35 cellular contexts compared by ENCODE assay signal in the genomic region with DNA sequence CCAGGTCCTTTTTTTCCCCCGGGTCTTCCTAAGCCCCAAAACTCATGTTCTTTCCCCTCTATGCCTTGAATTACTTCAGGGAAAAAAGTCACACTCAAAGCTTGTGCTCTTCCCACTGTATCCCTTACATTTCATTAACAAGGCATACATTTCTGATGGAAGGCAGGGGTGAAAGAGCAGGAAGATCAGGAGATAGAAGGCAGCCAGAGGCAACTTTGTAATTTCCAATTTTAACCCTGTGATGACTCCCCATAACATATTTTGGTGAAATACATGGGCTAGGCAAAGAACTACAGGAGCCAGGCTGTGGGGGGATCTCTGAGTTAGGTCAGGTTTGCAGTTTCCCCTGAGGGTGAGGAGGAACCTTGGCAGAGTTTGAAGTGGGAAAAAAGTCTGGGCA.
"Had no signal": no experiment of that assay in that cellular context is flagged by ENCODE, and none has a peak within 500 bp of the region (broad histone marks: within the 10 kb centered on the region; RNA-seq: fewer than 3 reads in every experiment).

No MANE protein-coding gene starts in this region.

- H3K4me3 ChIP-seq: MG63 had no signal

- H3K9me3 ChIP-seq: MG63 had no signal

- H3K36me3 ChIP-seq: MG63 had no signal

- H3K27me3 ChIP-seq: MG63 had no signal

- H3K4me2 ChIP-seq: KMS-11 had no signal

- H3K9ac ChIP-seq: KMS-11 had no signal

- H3K27ac ChIP-seq: KMS-11 had no signal

- DNase-seq: Karpas-422, Kasumi-1, KG1, MG63, MM.1S, MV-4-11, NCI-H1048, NCI-H1092, NCI-H1092 treated with DMSO at 0.1 percent for 48 hours, NCI-H1105, NCI-H1105 treated with DMSO at 0.1 percent for 48 hours, NCI-H1417, NCI-H1417 treated with DMSO at 0.1 percent for 48 hours, NCI-H1436, NCI-H1436 treated with DMSO at 0.1 percent for 48 hours, NCI-H146, NCI-H1694, NCI-H1694 treated with DMSO at 0.1 percent for 48 hours, NCI-H187, NCI-H187 treated with DMSO at 0.1 percent for 48 hours, NCI-H1930, NCI-H2029, NCI-H2029 treated with DMSO at 0.1 percent for 48 hours, NCI-H2081, NCI-H2081 treated with DMSO at 0.1 percent for 48 hours, NCI-H2107, NCI-H2171, NCI-H2171 treated with DMSO at 0.1 percent for 48 hours, NCI-H2227 treated with DMSO at 0.1 percent for 48 hours, NCI-H226, NCI-H345, NCI-H446, NCI-H446 treated with DMSO at 0.1 percent for 48 hours, NCI-H510A had no signal
